19 cellular contexts compared by ENCODE assay signal in genomic region chr7:148625342-148625741, GRCh38. TPM values are rescaled to one million over a fixed set of nuclear protein-coding genes. Genes with fewer than 3 reads are reported as not detected.
DNase-seq lines count a peak whose midpoint lies in the region; ATAC-seq and TF ChIP-seq lines count a peak whose summit lies in the region.
"Had no signal": no experiment of that assay in that cellular context is flagged by ENCODE, and none has a peak within 500 bp of the region (broad histone marks: within the 10 kb centered on the region; RNA-seq: fewer than 3 reads in every experiment).

No MANE protein-coding gene starts in this region.

- no peaks in the 10 kb centered on the region for H3K9me2 ChIP-seq in GM23338 (ENCODE audit: insufficient read depth)
- no peaks in the 10 kb centered on the region for H3K9me2 ChIP-seq in neural cell (ENCODE audit: insufficient read depth, low read length)

- H3K9me3 ChIP-seq in SJCRH30 (replicated peaks) (no peaks in the 10 kb centered on the region), neural cell (ENCODE audit: low read length) (no peaks in the 10 kb centered on the region), body of pancreas (no peaks in the 10 kb centered on the region)
- H3K9me3 ChIP-seq: SJSA1 had no signal

- H3K79me2 ChIP-seq in GM23338 (replicated peaks; ENCODE audit: insufficient read depth) (no peaks in the 10 kb centered on the region), neural cell (replicated peaks; ENCODE audit: insufficient read depth, low read length) (no peaks in the 10 kb centered on the region)

- no peak overlapping the region for H3K9ac ChIP-seq in neural cell (ENCODE audit: low read length)

- H3F3A ChIP-seq in GM23338 (replicated peaks; ENCODE audit: low read depth) = no peaks in the 10 kb centered on the region
- H3F3A ChIP-seq in neural cell (ENCODE audit: insufficient read depth, low read length, poor library complexity, severe bottlenecking) = no peaks in the 10 kb centered on the region

- peaks cover 22% of the 10 kb centered on the region for H3K4me1 Mint-ChIP-seq in GM23338

- WGBS in body of pancreas, 2 donors = 82 to 85% methylated on average over 3 of the region's 3 CpGs

- H3K36me3 Mint-ChIP-seq in GM23338 (ENCODE audit: low read depth) = no peaks in the 10 kb centered on the region
- H3K36me3 Mint-ChIP-seq: CD4-positive, CD25-positive, alpha-beta regulatory T cell; T-cell had no signal

- H3K27ac ChIP-seq in GM23338 (ENCODE audit: low read depth) (no peak overlapping the region), SJCRH30 (no peak overlapping the region), neural cell (ENCODE audit: low read length) (no peak overlapping the region), body of pancreas (no peak overlapping the region)
- H3K27ac ChIP-seq: PC-9, SJSA1 had no signal

- H3K27ac Mint-ChIP-seq in GM23338 = no peak overlapping the region
- H3K27ac Mint-ChIP-seq: CD4-positive, CD25-positive, alpha-beta regulatory T cell; T-cell had no signal

- H3K4me1 ChIP-seq in GM23338 (ENCODE audit: insufficient read depth) (peaks cover 20% of the 10 kb centered on the region), SJCRH30 (peaks cover 25% of the 10 kb centered on the region), body of pancreas (no peaks in the 10 kb centered on the region)
- H3K4me1 ChIP-seq: SJSA1 had no signal

- no peak overlapping the region for H3K4me3 Mint-ChIP-seq in GM23338

- no peak overlapping the region for H3K4me3 ChIP-seq in GM23338
- no peak overlapping the region for H3K4me3 ChIP-seq in SJCRH30
- no peak overlapping the region for H3K4me3 ChIP-seq in neural cell (ENCODE audit: low read length)
- no peak overlapping the region for H3K4me3 ChIP-seq in body of pancreas
- H3K4me3 ChIP-seq: K562, PC-9, SJSA1 had no signal

- no peak for ATAC-seq in GM23338
- no peak for ATAC-seq in GM19351 (IDR thresholded peaks at IDR 0.05; ENCODE audit: unreplicated experiment)
- ATAC-seq in body of pancreas = no peak
- ATAC-seq: K562, T-cell had no signal

- H3K9me3 Mint-ChIP-seq in GM23338 = no peaks in the 10 kb centered on the region
- H3K9me3 Mint-ChIP-seq: CD4-positive, CD25-positive, alpha-beta regulatory T cell; T-cell had no signal

- DNase-seq in GM23338 (ENCODE audit: low spot score) = no peak
- DNase-seq in NCI-H1694 (lab: John Stamatoyannopoulos, UW) = peak; percentile 41
- peak; percentile 14 to 61 for DNase-seq in SJCRH30
- no peak for DNase-seq in cortex of kidney (lab: John Stamatoyannopoulos, UW)
- DNase-seq in CD1c-positive myeloid dendritic cell (ENCODE audit: extremely low spot score) = no peak
- DNase-seq in body of pancreas = no peak
- DNase-seq: Calu3, DMS79, GOT3, NCI-H1417 treated with DMSO at 0.1 percent for 48 hours, NCI-H446, NCI-H774, PC-9, T-cell had no signal

- TF ChIP-seq EP300 in neural cell (conservative IDR thresholded peaks at IDR 0.05; ENCODE audit: poor library complexity, severe bottlenecking) = no peak

- H3K4me2 ChIP-seq in GM23338 (no peak overlapping the region), neural cell (ENCODE audit: low read length) (no peak overlapping the region)
- H3K4me2 ChIP-seq: PC-9 had no signal

- intact Hi-C loops in body of pancreas (cut with DNase I) = no loop called here

- TF ChIP-seq CTCF in GM23338 (conservative IDR thresholded peaks at IDR 0.05; ENCODE audit: low read depth in 2 of 2) (no peak), neural cell (IDR thresholded peaks at IDR 0.05; ENCODE audit: poor library complexity, severe bottlenecking) (no peak), body of pancreas (IDR thresholded peaks at IDR 0.05) (no peak)

- H4K20me1 ChIP-seq in GM23338 (replicated peaks; ENCODE audit: insufficient read depth) (no peaks in the 10 kb centered on the region), neural cell (ENCODE audit: insufficient read depth) (no peaks in the 10 kb centered on the region)

- H3K27me3 Mint-ChIP-seq in GM23338 (ENCODE audit: insufficient read depth, low read depth, poor library complexity) = peaks cover 7% of the 10 kb centered on the region

- H2AFZ ChIP-seq in GM23338 (peak overlapping the region; percentile 19; the same call in 1 of the 2 replicates), neural cell (ENCODE audit: low read depth, low read length) (no peak overlapping the region)
- H2AFZ ChIP-seq: PC-9 had no signal

- H3K36me3 ChIP-seq in GM23338 (ENCODE audit: insufficient read depth) (no peaks in the 10 kb centered on the region), SJCRH30 (no peaks in the 10 kb centered on the region), neural cell (ENCODE audit: insufficient read depth, low read length) (no peaks in the 10 kb centered on the region), body of pancreas (replicated peaks in 1 of 2; ENCODE audit: insufficient read depth in 1 of 2, low read depth in 2 of 2) (no peaks in the 10 kb centered on the region)
- H3K36me3 ChIP-seq: SJSA1 had no signal

- H3K27me3 ChIP-seq in GM23338 (ENCODE audit: insufficient read depth) (no peaks in the 10 kb centered on the region), SJCRH30 (no peaks in the 10 kb centered on the region), neural cell (ENCODE audit: insufficient read depth, low read depth, low read length) (no peaks in the 10 kb centered on the region), body of pancreas (no peaks in the 10 kb centered on the region)

- no peak for TF ChIP-seq RAD21 in neural cell (conservative IDR thresholded peaks at IDR 0.05)

- TF ChIP-seq POLR2A in body of pancreas (IDR thresholded peaks at IDR 0.05) = no peak

TF ChIP-seq in GM23338, 12 proteins besides CTCF, POLR2A, EP300 and RAD21 (continues in another document):
- TF ChIP-seq JUNB (IDR thresholded peaks at IDR 0.05; ENCODE audit: unreplicated experiment) = no peak
- TF ChIP-seq ZNF114 (CRISPR knock-in tag; IDR thresholded peaks at IDR 0.05) = no peak
- TF ChIP-seq CREB1 (CRISPR knock-in tag; IDR thresholded peaks at IDR 0.05; ENCODE audit: low read depth) = no peak
- no peak for TF ChIP-seq ZNF331 (CRISPR knock-in tag; IDR thresholded peaks at IDR 0.05; ENCODE audit: low read depth)

TF ChIP-seq in neural cell, 6 proteins besides CTCF, POLR2A, EP300 and RAD21:
- TF ChIP-seq REST (IDR thresholded peaks at IDR 0.05; ENCODE audit: borderline replicate concordance) = no peak
- peak; percentile 52 for TF ChIP-seq POLR2AphosphoS5 (IDR thresholded peaks at IDR 0.05)

RNA-seq across cellular contexts. Expression of gene C7orf33, which starts 34.8 kb away (rescaled TPM):
- not detected in 2 replicates for total RNA-seq in GM23338 (2014; rRNA removed; shearing (Covaris generic))
- polyA plus RNA-seq in GM23338 (2016; fragmentation: Nextera tagmentation; extraction: Ambion mirVana) = not detected in 2 replicates
- 0.13 and 0.53 TPM in 2 replicates for total RNA-seq in SJCRH30 (2014; rRNA removed; shearing (Covaris generic))
- polyA plus RNA-seq in neural cell = not detected in 2 replicates
- polyA minus RNA-seq in neural cell = not detected in 2 replicates
- not detected for total RNA-seq in body of pancreas
- total RNA-seq: Calu3; CD4-positive, CD25-positive, alpha-beta regulatory T cell; K562; PC-9; SJSA1; T-cell had no signal
- polyA plus RNA-seq: CD4-positive, CD25-positive, alpha-beta regulatory T cell had no signal

Comparison
In these comparisons a context has a peak if more than half of its experiments do, and no peak if none do; other contexts are left out.
1. DNase-seq: peak in NCI-H1694 (single experiment) and SJCRH30 (2 of 2); none in GM23338 (single experiment), cortex of kidney (single experiment), CD1c-positive myeloid dendritic cell (single experiment) and body of pancreas (0 of 4).